Comparison of ENCODE assay signal across 14 cellular contexts in genomic region chr12:108567388-108567787, GRCh38. TPM values are rescaled to one million over a fixed set of nuclear protein-coding genes. Genes with fewer than 3 reads are reported as not detected.
DNase-seq lines count a peak whose midpoint lies in the region; ATAC-seq, FAIRE-seq and TF ChIP-seq lines count a peak whose summit lies in the region.
"Had no signal": no experiment of that assay in that cellular context is flagged by ENCODE, and none has a peak within 500 bp of the region (broad histone marks: within the 10 kb centered on the region; RNA-seq: fewer than 3 reads in every experiment).

No MANE protein-coding gene starts in this region.

- no peak for TF ChIP-seq CTCF in Loucy (conservative IDR thresholded peaks at IDR 0.05; ENCODE audit: low read length)
- TF ChIP-seq CTCF in D721Med (IDR thresholded peaks at IDR 0.05; ENCODE audit: insufficient read depth, missing control alignments), result no peak

- no peak for DNase-seq in CD4-positive, CD25-positive, alpha-beta regulatory T cell
- peak; percentile 6 for DNase-seq in ecto neural progenitor cell (ENCODE audit: low spot score)
- DNase-seq in posterior vena cava (ENCODE audit: low spot score), result peak; percentile 75
- no peak for DNase-seq in activated T-cell treated with anti-CD3 and anti-CD28 coated beads, Interleukin-2, amount 50 U/mL, for 72 hours
- DNase-seq in D721Med (ENCODE audit: insufficient read length, low spot score), result no peak
- DNase-seq: hypothalamus, mucosa of descending colon, NCI-H69 had no signal

- H3K9ac ChIP-seq in Loucy (ENCODE audit: low read depth, low read length, poor library complexity, severe bottlenecking), result peak overlapping the region; percentile 30

- H3K4me2 ChIP-seq in Loucy (ENCODE audit: low read depth, low read length, poor library complexity, severe bottlenecking), result peak overlapping the region; percentile 82
- H3K4me2 ChIP-seq: smooth muscle cell had no signal

- H3K4me1 Mint-ChIP-seq in CD4-positive, CD25-positive, alpha-beta regulatory T cell, result peaks cover 22 to 74% (median 44%) of the 10 kb centered on the region in 4 donors
- H3K4me1 Mint-ChIP-seq in activated T-cell treated with anti-CD3 and anti-CD28 coated beads, Interleukin-2, amount 50 U/mL, for 72 hours (ENCODE audit: low read depth), result peaks cover 83% of the 10 kb centered on the region

- H3K9me2 ChIP-seq in Loucy (replicated peaks; ENCODE audit: low read depth, low read length), result no peaks in the 10 kb centered on the region

- H3F3A ChIP-seq in Loucy (ENCODE audit: low read depth), result peaks cover 17% of the 10 kb centered on the region

- no peaks in the 10 kb centered on the region for H3K9me3 ChIP-seq in CD4-positive, CD25-positive, alpha-beta regulatory T cell (ENCODE audit: control insufficient read depth in 2 of 2, low read length in 2 of 2)
- no peaks in the 10 kb centered on the region for H3K9me3 ChIP-seq in Loucy (ENCODE audit: insufficient read depth, low read depth, low read length)
- H3K9me3 ChIP-seq: ascending aorta, mucosa of descending colon had no signal

- peaks cover 16% of the 10 kb centered on the region for H3K36me3 Mint-ChIP-seq in CD4-positive, CD25-positive, alpha-beta regulatory T cell
- H3K36me3 Mint-ChIP-seq in activated T-cell treated with anti-CD3 and anti-CD28 coated beads, Interleukin-2, amount 50 U/mL, for 72 hours (ENCODE audit: insufficient read depth in 2 of 2), result peaks cover 17 to 26% of the 10 kb centered on the region in 2 donors

- H3K4me1 ChIP-seq in CD4-positive, CD25-positive, alpha-beta regulatory T cell (ENCODE audit: control insufficient read depth, insufficient read depth, low read length, poor library complexity, severe bottlenecking), result peaks cover 56% of the 10 kb centered on the region
- peaks cover 63% of the 10 kb centered on the region for H3K4me1 ChIP-seq in Loucy (ENCODE audit: insufficient read depth, low read length, poor library complexity, severe bottlenecking)

- ATAC-seq in CD4-positive, CD25-positive, alpha-beta regulatory T cell (ENCODE audit: low read depth in 2 of 2), result no peak
- no peak for ATAC-seq in GM18870 (IDR thresholded peaks at IDR 0.05; ENCODE audit: unreplicated experiment)
- no peak for ATAC-seq in activated T-cell treated with anti-CD3 and anti-CD28 coated beads, Interleukin-2, amount 50 U/mL, for 72 hours (replicated peaks in 1 of 2)
- ATAC-seq in HG03039 (IDR thresholded peaks at IDR 0.05; ENCODE audit: unreplicated experiment), result no peak
- ATAC-seq: mucosa of descending colon had no signal

- no peak overlapping the region for H2AFZ ChIP-seq in Loucy (ENCODE audit: low read length)

- H3K27ac Mint-ChIP-seq in CD4-positive, CD25-positive, alpha-beta regulatory T cell, result peak overlapping the region; percentile 95 to 98 (median 96)
- no peak overlapping the region for H3K27ac Mint-ChIP-seq in activated T-cell treated with anti-CD3 and anti-CD28 coated beads, Interleukin-2, amount 50 U/mL, for 72 hours

- no peaks in the 10 kb centered on the region for H3K9me3 Mint-ChIP-seq in CD4-positive, CD25-positive, alpha-beta regulatory T cell
- no peaks in the 10 kb centered on the region for H3K9me3 Mint-ChIP-seq in activated T-cell treated with anti-CD3 and anti-CD28 coated beads, Interleukin-2, amount 50 U/mL, for 72 hours

- no peak overlapping the region for H3K4me3 Mint-ChIP-seq in CD4-positive, CD25-positive, alpha-beta regulatory T cell
- H3K4me3 Mint-ChIP-seq in activated T-cell treated with anti-CD3 and anti-CD28 coated beads, Interleukin-2, amount 50 U/mL, for 72 hours, result no peak overlapping the region

- H3K27ac ChIP-seq in CD4-positive, CD25-positive, alpha-beta regulatory T cell (ENCODE audit: insufficient read depth, low read length, poor library complexity, severe bottlenecking), result peak overlapping the region; percentile 91
- H3K27ac ChIP-seq: ascending aorta had no signal

- intact Hi-C loops in posterior vena cava (cut with DNase I), result loop anchor here (10.0 kb wide), 2 partner anchors 167 to 527 kb away; partner anchors contain the start of genes ALKBH2 (in 2 of the 2), UNG (in 2 of the 2) and CORO1C (in 1 of the 2)

- no peak overlapping the region for H3K4me3 ChIP-seq in CD4-positive, CD25-positive, alpha-beta regulatory T cell (ENCODE audit: low read depth, low read length)
- no peak overlapping the region for H3K4me3 ChIP-seq in Loucy (ENCODE audit: low read length, poor library complexity, severe bottlenecking)
- H3K4me3 ChIP-seq: ascending aorta, mucosa of descending colon, smooth muscle cell had no signal

- H4K20me1 ChIP-seq in Loucy (ENCODE audit: insufficient read depth, low read length, poor library complexity, severe bottlenecking), result peaks cover 15% of the 10 kb centered on the region

- no peak for FAIRE-seq in D721Med (lab: Jason Lieb, UNC)

- H3K79me2 ChIP-seq in Loucy (ENCODE audit: insufficient read depth, low read length), result peaks cover 16% of the 10 kb centered on the region

- peaks cover 45% of the 10 kb centered on the region for H3K36me3 ChIP-seq in CD4-positive, CD25-positive, alpha-beta regulatory T cell (ENCODE audit: control insufficient read depth, insufficient read depth, low read length)
- peaks cover 13% of the 10 kb centered on the region; the same call in 1 of the 2 replicates for H3K36me3 ChIP-seq in Loucy (ENCODE audit: insufficient read depth, low read length)

- H3K27me3 Mint-ChIP-seq in CD4-positive, CD25-positive, alpha-beta regulatory T cell, result no peaks in the 10 kb centered on the region
- H3K27me3 Mint-ChIP-seq in activated T-cell treated with anti-CD3 and anti-CD28 coated beads, Interleukin-2, amount 50 U/mL, for 72 hours (ENCODE audit: low read depth), result no peaks in the 10 kb centered on the region

- H3K27me3 ChIP-seq in CD4-positive, CD25-positive, alpha-beta regulatory T cell (ENCODE audit: control insufficient read depth, insufficient read depth, low read length), result no peaks in the 10 kb centered on the region
- H3K27me3 ChIP-seq in Loucy (ENCODE audit: insufficient read depth, low read length, poor library complexity, severe bottlenecking), result peaks cover 4% of the 10 kb centered on the region
- H3K27me3 ChIP-seq: ascending aorta had no signal

RNA-seq across cellular contexts. Expression of gene ISCU, which starts 5.0 kb away (rescaled TPM):
- total RNA-seq in CD4-positive, CD25-positive, alpha-beta regulatory T cell, result 173 TPM
- 100 to 1,000 TPM; 241 to 295 (median 260) TPM for polyA plus RNA-seq in CD4-positive, CD25-positive, alpha-beta regulatory T cell
- 100 to 1,000 TPM; 113 to 119 TPM for total RNA-seq in posterior vena cava
- 100 to 1,000 TPM; 115 to 139 TPM for total RNA-seq in activated T-cell treated with anti-CD3 and anti-CD28 coated beads, Interleukin-2, amount 50 U/mL, for 72 hours

RNA-seq across cellular contexts. Expression of gene SART3, which starts 6.4 kb away (rescaled TPM):
- 107 TPM for total RNA-seq in CD4-positive, CD25-positive, alpha-beta regulatory T cell
- 10 to 100 TPM; 25.3 to 37.6 (median 32.2) TPM for polyA plus RNA-seq in CD4-positive, CD25-positive, alpha-beta regulatory T cell
- 10 to 100 TPM; 27.4 to 28.9 TPM for total RNA-seq in posterior vena cava
- 10 to 100 TPM; 75.7 to 78.8 TPM for total RNA-seq in activated T-cell treated with anti-CD3 and anti-CD28 coated beads, Interleukin-2, amount 50 U/mL, for 72 hours

RNA-seq across cellular contexts. Expression of gene TMEM119, which starts 30.5 kb away (rescaled TPM):
- total RNA-seq in CD4-positive, CD25-positive, alpha-beta regulatory T cell, result 5.9 TPM
- 1 to 10 TPM in 2 of 4 donors, under 1 TPM in 1, not detected in 1; 0.90 to 3.5 (median 1.5) TPM for polyA plus RNA-seq in CD4-positive, CD25-positive, alpha-beta regulatory T cell
- total RNA-seq in posterior vena cava, result 10 to 100 TPM; 12.7 to 72.5 TPM
- under 1 TPM; 0.65 to 0.74 TPM for total RNA-seq in activated T-cell treated with anti-CD3 and anti-CD28 coated beads, Interleukin-2, amount 50 U/mL, for 72 hours
- total RNA-seq: SK-MEL-5 had no signal

RNA-seq across cellular contexts. Expression of gene FICD, which starts 52.3 kb away (rescaled TPM):
- total RNA-seq in CD4-positive, CD25-positive, alpha-beta regulatory T cell, result 5.4 TPM
- polyA plus RNA-seq in CD4-positive, CD25-positive, alpha-beta regulatory T cell, result 1 to 10 TPM in 3 of 4 donors, under 1 TPM in 1; 0.79 to 4.7 (median 2.3) TPM
- total RNA-seq in posterior vena cava, result 10 to 100 TPM in 1 of 2 donors, 1 to 10 TPM in 1; 10.0 to 11.3 TPM
- total RNA-seq in activated T-cell treated with anti-CD3 and anti-CD28 coated beads, Interleukin-2, amount 50 U/mL, for 72 hours, result 1 to 10 TPM; 4.0 to 7.7 TPM

Comparison
In these comparisons a context has a peak if more than half of its experiments do, and no peak if none do; other contexts are left out.
1. DNase-seq: peak in ecto neural progenitor cell (single experiment) and posterior vena cava (single experiment); none in CD4-positive, CD25-positive, alpha-beta regulatory T cell (0 of 3), activated T-cell treated with anti-CD3 and anti-CD28 coated beads, Interleukin-2, amount 50 U/mL, for 72 hours (0 of 2) and D721Med (single experiment).